Comparison of ENCODE assay signal across 7 cellular contexts in genomic region chr6:11277275-11278206, GRCh38. TPM values are rescaled to one million over a fixed set of nuclear protein-coding genes. Genes with fewer than 3 reads are reported as not detected.
A peak's percentile ranks its signal among the peaks of the same experiment; 100 is the strongest.
DNase-seq lines count a peak whose midpoint lies in the region; ATAC-seq, FAIRE-seq and TF ChIP-seq lines count a peak whose summit lies in the region.

No MANE protein-coding gene starts in this region.

- H3K36me3 ChIP-seq in IMR-90 (ENCODE audit: control insufficient read depth, insufficient read depth, low read length) (no peaks in the 10 kb centered on the region), osteoblast (ENCODE audit: insufficient read depth, low read length) (no peaks in the 10 kb centered on the region)

- peak overlapping the region; percentile 97 for H3K23ac ChIP-seq in IMR-90 (ENCODE audit: low read depth, low read length)

- H3K27me3 ChIP-seq in IMR-90 (ENCODE audit: control insufficient read depth, insufficient read depth, low read length), result no peaks in the 10 kb centered on the region
- no peaks in the 10 kb centered on the region for H3K27me3 ChIP-seq in osteoblast (ENCODE audit: insufficient read depth, low read length)

- peak overlapping the region; percentile 98 for H3K4ac ChIP-seq in IMR-90 (ENCODE audit: low read depth, low read length)

- in situ Hi-C loops in IMR-90 (cut with MboI; ENCODE audit: low sequenced_read_pairs), result no loop called here

- WGBS in IMR-90 (ENCODE audit: extremely low coverage in 2 of 2, insufficient read length in 1 of 2), 2 experiments, result 52% methylated on average over 4 of the region's 14 CpGs; no CpG with 5 or more reads in 1 of the 2 experiments

- no peaks in the 10 kb centered on the region; a peak in 1 of 4 replicates for H3K79me1 ChIP-seq in IMR-90 (ENCODE audit: low read depth in 1 of 2, low read length in 2 of 2)

- peaks cover 31% of the 10 kb centered on the region for H3K9me1 ChIP-seq in IMR-90 (ENCODE audit: insufficient read depth, low read length)

- no peaks in the 10 kb centered on the region for H3K4me1 Mint-ChIP-seq in glutamatergic neuron (ENCODE audit: low read depth, unreplicated experiment)

- peak; percentile 90 for FAIRE-seq in GM12892 (lab: Jason Lieb, UNC)

- POLR2A ChIA-PET in IMR-90 (lab: Charles Lee; ENCODE audit: unreplicated experiment), result interaction anchor here (0.6 to 0.7 kb wide), 2 partner anchors 87 to 157 kb away, joined by 3 read pairs; no protein-coding TSS in a partner anchor

- H3K27me3 Mint-ChIP-seq in glutamatergic neuron (ENCODE audit: unreplicated experiment), result no peaks in the 10 kb centered on the region

- dilution Hi-C loops in IMR-90 (cut with HindIII; ENCODE audit: low sequenced_read_pairs, unreplicated experiment), result no loop called here

- peak overlapping the region; percentile 75 to 93 for H4K8ac ChIP-seq in IMR-90 (ENCODE audit: low read depth in 2 of 2, low read length in 2 of 2)

- CTCF ChIA-PET in IMR-90 (lab: Yijun Ruan, JAX), result no interaction called here

- H3K9ac ChIP-seq in IMR-90 (ENCODE audit: low read depth, low read length), result no peak overlapping the region

- H3K14ac ChIP-seq in IMR-90 (replicated peaks; ENCODE audit: low read depth, low read length), result peak overlapping the region; percentile 96

- no peaks in the 10 kb centered on the region for H4K20me1 ChIP-seq in IMR-90 (ENCODE audit: insufficient read depth, low read length)
- H4K20me1 ChIP-seq in osteoblast (ENCODE audit: insufficient read depth, low read length), result no peaks in the 10 kb centered on the region

- H3K9me3 ChIP-seq in IMR-90 (ENCODE audit: control insufficient read depth, insufficient read depth, low read length), result no peaks in the 10 kb centered on the region
- H3K9me3 ChIP-seq in osteoblast (ENCODE audit: low read depth, low read length), result no peaks in the 10 kb centered on the region

- H2BK120ac ChIP-seq in IMR-90 (ENCODE audit: low read depth, low read length), result peak overlapping the region; percentile 98

- H3K9me3 Mint-ChIP-seq in glutamatergic neuron (ENCODE audit: unreplicated experiment), result peaks cover 2% of the 10 kb centered on the region

- H2BK15ac ChIP-seq in IMR-90 (ENCODE audit: low read depth, low read length), result peak overlapping the region; percentile 90; the same call in 2 of the 3 replicates

- peak overlapping the region; percentile 4 for H2AK9ac ChIP-seq in IMR-90 (replicated peaks; ENCODE audit: low read depth, low read length, poor library complexity)

- H4K5ac ChIP-seq in IMR-90 (ENCODE audit: low read depth, low read length), result peak overlapping the region; percentile 60

- ATAC-seq in GM21515 (IDR thresholded peaks at IDR 0.05; ENCODE audit: unreplicated experiment), result peak; percentile 44
- ATAC-seq in IMR-90 (ENCODE audit: low read depth), result peak; percentile 86
- no peak for ATAC-seq in left lobe of liver

- H3K18ac ChIP-seq in IMR-90 (ENCODE audit: low read depth, low read length), result peak overlapping the region; percentile 82

- no peak for TF ChIP-seq RAD21 in IMR-90 (IDR thresholded peaks at IDR 0.05; ENCODE audit: low read length)

- intact Hi-C loops in IMR-90 (cut with micrococcal nuclease), result no loop called here

- DNase-seq in GM12892 (ENCODE audit: insufficient read length), result peak; percentile 42
- peak; percentile 82 for DNase-seq in IMR-90
- peak; percentile 89 for DNase-seq in dermis blood vessel endothelial cell
- peak; percentile 79 for DNase-seq in osteoblast (ENCODE audit: insufficient read length, low spot score, missing footprints)
- no peak for DNase-seq in glutamatergic neuron
- DNase-seq in left lobe of liver (ENCODE audit: low spot score), result no peak

- H3K27ac Mint-ChIP-seq in glutamatergic neuron (ENCODE audit: unreplicated experiment), result no peak overlapping the region

- peak overlapping the region; percentile 85 for H2AFZ ChIP-seq in IMR-90 (replicated peaks; ENCODE audit: low read length, poor library complexity)
- H2AFZ ChIP-seq in osteoblast (ENCODE audit: low read length), result peak overlapping the region; percentile 66

- peak overlapping the region; percentile 94 for H4K91ac ChIP-seq in IMR-90 (ENCODE audit: insufficient read depth, low read depth, low read length)

- H2BK20ac ChIP-seq in IMR-90 (ENCODE audit: low read depth, low read length), result peak overlapping the region; percentile 97

- peak overlapping the region; percentile 98 for H2AK5ac ChIP-seq in IMR-90 (ENCODE audit: low read depth, low read length)

- no peak overlapping the region for H3K4me3 ChIP-seq in IMR-90 (ENCODE audit: insufficient read depth, low read depth, low read length)
- H3K4me3 ChIP-seq in osteoblast (ENCODE audit: insufficient read depth, low read length), result no peak overlapping the region

- no peak for TF ChIP-seq CTCF in IMR-90 (conservative IDR thresholded peaks at IDR 0.05; ENCODE audit: low read depth, low read length)
- TF ChIP-seq CTCF in osteoblast (IDR thresholded peaks at IDR 0.05; ENCODE audit: extremely low read depth, low read depth, low read length), result no peak
- no peak for TF ChIP-seq CTCF in glutamatergic neuron (IDR thresholded peaks at IDR 0.05; ENCODE audit: partially characterized antibody, unreplicated experiment)

- peak overlapping the region; percentile 66 for H3K56ac ChIP-seq in IMR-90 (ENCODE audit: extremely low read depth, insufficient read depth, low read length)

- H3K4me3 Mint-ChIP-seq in glutamatergic neuron (ENCODE audit: unreplicated experiment), result no peak overlapping the region

- no peaks in the 10 kb centered on the region for H3K36me3 Mint-ChIP-seq in glutamatergic neuron (ENCODE audit: unreplicated experiment)

- H3K4me2 ChIP-seq in IMR-90 (ENCODE audit: low read depth, low read length) (peak overlapping the region; percentile 32; the same call in 1 of the 2 replicates), osteoblast (ENCODE audit: insufficient read depth, low read length) (peak overlapping the region; percentile 37)

- H3K79me2 ChIP-seq in osteoblast (ENCODE audit: insufficient read depth, low read length), result no peaks in the 10 kb centered on the region

- TF ChIP-seq POLR2A in GM12892 (IDR thresholded peaks at IDR 0.05; ENCODE audit: low read depth, low read length) (no peak), IMR-90 (IDR thresholded peaks at IDR 0.05; ENCODE audit: low read depth, low read length) (no peak)

- BruUV-seq in IMR-90 (replicated peaks; lab: Mats Ljungman, UMichigan), result no TSS peak

- H3K27ac ChIP-seq in IMR-90 (ENCODE audit: insufficient read depth, low read length) (peak overlapping the region; percentile 65), osteoblast (ENCODE audit: low read depth, low read length) (no peak overlapping the region)

- H3K4me1 ChIP-seq in IMR-90 (ENCODE audit: control insufficient read depth, insufficient read depth, low read length) (peaks cover 24% of the 10 kb centered on the region), osteoblast (ENCODE audit: insufficient read depth, low read length) (peaks cover 14% of the 10 kb centered on the region)

- H2BK5ac ChIP-seq in IMR-90 (ENCODE audit: low read depth, low read length, poor library complexity, severe bottlenecking), result peak overlapping the region; percentile 83

TF ChIP-seq in IMR-90, 13 proteins besides CTCF, POLR2A, EP300 and RAD21:
- peak; percentile 48; the same call in 1 of the 2 replicates for TF ChIP-seq BHLHE40 (IDR thresholded peaks at IDR 0.05; ENCODE audit: low read depth, low read length)
- TF ChIP-seq MAZ (IDR thresholded peaks at IDR 0.05; ENCODE audit: borderline replicate concordance, low read depth, low read length), result no peak
TF ChIP-seq in IMR-90: peak in this region for 1.

RNA-seq across cellular contexts. Expression of gene NEDD9, which starts 45.1 kb away (rescaled TPM):
- 21.0 TPM for polyA plus RNA-seq in GM12892 (2012; ENCODE audit: missing spikeins)
- total RNA-seq in IMR-90 (2012; rRNA removed) (16.5 and 16.7 TPM in 2 replicates), dermis blood vessel endothelial cell (158 and 173 TPM in 2 replicates), osteoblast (23.0 and 32.9 TPM in 2 replicates), glutamatergic neuron (ENCODE audit: unreplicated experiment) (0.71 TPM), left lobe of liver (11.7 TPM)
- polyA plus RNA-seq in IMR-90 (2012; rRNA removed), result 7.6 and 8.2 TPM in 2 replicates
- polyA plus RNA-seq in IMR-90 (2012; cell fraction: cytosol; rRNA removed), result 5.4 and 7.2 TPM in 2 replicates
- 9.9 and 17.1 TPM in 2 replicates for polyA plus RNA-seq in IMR-90 (2012; cell fraction: nucleus; rRNA removed; ENCODE audit: low replicate concordance)

Comparison
In these comparisons a context has a peak if more than half of its experiments do, and no peak if none do; other contexts are left out.
1. DNase-seq: peak in GM12892 (single experiment), IMR-90 (single experiment), dermis blood vessel endothelial cell (single experiment) and osteoblast (single experiment); none in glutamatergic neuron (single experiment) and left lobe of liver (single experiment).